12 cellular contexts compared by ENCODE assay signal in the genomic region with DNA sequence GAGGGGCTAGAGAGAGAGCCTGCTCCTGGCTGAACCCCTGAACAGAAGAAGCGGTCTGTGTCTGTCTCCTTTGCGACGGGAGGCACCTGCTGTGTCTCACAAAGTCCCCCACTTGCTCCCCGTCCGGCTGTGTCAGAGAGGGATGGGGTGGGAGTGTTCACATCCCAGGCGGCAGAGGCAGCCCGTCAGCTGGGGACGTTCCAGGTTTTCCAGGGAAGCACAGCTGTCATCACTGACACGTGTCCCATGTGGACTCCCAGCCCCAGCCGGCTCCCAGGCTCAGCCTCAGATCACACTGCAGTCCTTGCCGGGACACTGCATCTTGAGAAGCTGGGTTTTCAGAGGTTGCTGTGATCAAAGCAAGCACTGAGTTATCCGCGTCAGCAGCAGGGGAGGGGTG. TPM values are rescaled to one million over a fixed set of nuclear protein-coding genes. Genes with fewer than 3 reads are reported as not detected.
A peak's percentile ranks its signal among the peaks of the same experiment; 100 is the strongest.
DNase-seq lines count a peak whose midpoint lies in the region; ATAC-seq and TF ChIP-seq lines count a peak whose summit lies in the region.
"Had no signal": no experiment of that assay in that cellular context is flagged by ENCODE, and none has a peak within 500 bp of the region (broad histone marks: within the 10 kb centered on the region; RNA-seq: fewer than 3 reads in every experiment).

No MANE protein-coding gene starts in this region.

- TF ChIP-seq CTCF in fibroblast of villous mesenchyme (IDR thresholded peaks at IDR 0.05; ENCODE audit: insufficient read depth, low read depth, low read length) (no peak), spleen (IDR thresholded peaks at IDR 0.05 in 8 of 11, conservative IDR thresholded peaks at IDR 0.05 in 3 of 11) (no peak)

- H3K27ac Mint-ChIP-seq in activated CD4-positive, alpha-beta T cell treated with anti-CD3 and anti-CD28 coated beads, Interleukin-2, amount 10 ng/mL, durations not matched to agents 24 days and 14 days: no peak overlapping the region

- H3K27me3 Mint-ChIP-seq in activated CD4-positive, alpha-beta T cell treated with anti-CD3 and anti-CD28 coated beads, Interleukin-2, amount 10 ng/mL, durations not matched to agents 24 days and 14 days: no peaks in the 10 kb centered on the region

- H3K4me1 ChIP-seq in SJSA1 (replicated peaks) (peaks cover 13% of the 10 kb centered on the region), spleen (peaks cover 15 to 42% (median 29%) of the 10 kb centered on the region in 6 donors)

- no peaks in the 10 kb centered on the region for H3K9me3 Mint-ChIP-seq in activated CD4-positive, alpha-beta T cell treated with anti-CD3 and anti-CD28 coated beads, Interleukin-2, amount 10 ng/mL, durations not matched to agents 24 days and 14 days

- DNase-seq in activated CD4-positive, alpha-beta T cell treated with anti-CD3 and anti-CD28 coated beads, Interleukin-2, amount 10 ng/mL, durations not matched to agents 24 days and 14 days: no peak
- DNase-seq in activated CD4-positive, alpha-beta T cell treated with anti-CD3 and anti-CD28 coated beads, Interleukin-2, amount 50 U/mL, for 1 hour: no peak
- DNase-seq in SJSA1 (ENCODE audit: low read depth in 1 of 2, low spot score in 2 of 2) (no peak), fibroblast of villous mesenchyme (ENCODE audit: low read depth) (peak; percentile 21), spleen (peak; percentile 76), NCI-H2196 (lab: John Stamatoyannopoulos, UW; ENCODE audit: unreplicated experiment) (no peak)
- DNase-seq: AML-193; nucleus accumbens; stimulated activated naive CD4-positive, alpha-beta T cell had no signal

- H3K4me3 Mint-ChIP-seq in activated CD4-positive, alpha-beta T cell treated with anti-CD3 and anti-CD28 coated beads, Interleukin-2, amount 10 ng/mL, durations not matched to agents 24 days and 14 days: peak overlapping the region; percentile 88

- H3K36me3 ChIP-seq in SJSA1 (peaks cover 53% of the 10 kb centered on the region), spleen (peaks cover 0 to 55% (median 49%) of the 10 kb centered on the region in 6 donors)

- no peak overlapping the region for H3K27ac ChIP-seq in SJSA1
- H3K27ac ChIP-seq in spleen: no peak overlapping the region

- peak overlapping the region; percentile 66; the same call in 1 of the 2 replicates for H3K4me3 ChIP-seq in SJSA1
- H3K4me3 ChIP-seq in fibroblast of villous mesenchyme (ENCODE audit: low read depth, low read length): peak overlapping the region; percentile 83
- peak overlapping the region in 2 of 8 donors; percentile 58 to 93 for H3K4me3 ChIP-seq in spleen

- TF ChIP-seq POLR2A in spleen (IDR thresholded peaks at IDR 0.05): no peak

- H3K36me3 Mint-ChIP-seq in activated CD4-positive, alpha-beta T cell treated with anti-CD3 and anti-CD28 coated beads, Interleukin-2, amount 10 ng/mL, durations not matched to agents 24 days and 14 days (ENCODE audit: low read depth): peaks cover 13% of the 10 kb centered on the region

- ATAC-seq in HG03439 (IDR thresholded peaks at IDR 0.05; ENCODE audit: unreplicated experiment) (no peak), HG03280 (IDR thresholded peaks at IDR 0.05; ENCODE audit: unreplicated experiment) (no peak)

- H3K9me3 ChIP-seq in SJSA1 (replicated peaks): 0 out of 2 replicates have a peak, but pooled peaks cover 2% of the 10 kb centered on the region
- no peaks in the 10 kb centered on the region for H3K9me3 ChIP-seq in spleen

- H3K27me3 ChIP-seq in SJSA1 (replicated peaks): no peaks in the 10 kb centered on the region
- H3K27me3 ChIP-seq in spleen (replicated peaks in 1 of 7): no peaks in the 10 kb centered on the region

- H3K4me1 Mint-ChIP-seq in activated CD4-positive, alpha-beta T cell treated with anti-CD3 and anti-CD28 coated beads, Interleukin-2, amount 10 ng/mL, durations not matched to agents 24 days and 14 days: peaks cover 10% of the 10 kb centered on the region

- 81 to 94% (median 91%) methylated on average over 12 to 13 of the region's 13 CpGs for WGBS in spleen, 5 donors

- intact Hi-C loops in activated CD4-positive, alpha-beta T cell treated with anti-CD3 and anti-CD28 coated beads, Interleukin-2, amount 10 ng/mL, durations not matched to agents 24 days and 14 days (cut with micrococcal nuclease): no loop called here
- intact Hi-C loops in spleen (cut with DNase I; ENCODE audit: low total_unique reads): no loop called here

RNA-seq across cellular contexts. Expression of a gene that starts 1.6 kb away (rescaled TPM):
- 91.4 and 101 TPM in 2 replicates for total RNA-seq in activated CD4-positive, alpha-beta T cell treated with anti-CD3 and anti-CD28 coated beads, Interleukin-2, amount 10 ng/mL, durations not matched to agents 24 days and 14 days
- 19.7 and 21.9 TPM in 2 replicates for total RNA-seq in SJSA1 (2014; rRNA removed; shearing (Covaris generic))
- 21.6 and 22.2 TPM in 2 replicates for total RNA-seq in fibroblast of villous mesenchyme
- total RNA-seq in spleen: 10 to 100 TPM; 28.5 to 64.2 (median 44.0) TPM
- polyA plus RNA-seq in spleen: 100 to 1,000 TPM in 1 of 3 donors, 10 to 100 TPM in 2; 60.3 to 110 (median 83.5) TPM

RNA-seq across cellular contexts. Expression of a gene that starts 6.0 kb away (rescaled TPM):
- total RNA-seq in activated CD4-positive, alpha-beta T cell treated with anti-CD3 and anti-CD28 coated beads, Interleukin-2, amount 10 ng/mL, durations not matched to agents 24 days and 14 days: not detected in 2 replicates
- total RNA-seq in SJSA1 (2014; rRNA removed; shearing (Covaris generic)): not detected in 2 replicates
- total RNA-seq in fibroblast of villous mesenchyme: 0.32 and 0.43 TPM in 2 replicates
- under 1 TPM in 5 of 7 donors, not detected in 2; 0.23 to 0.85 (median 0.60) TPM for total RNA-seq in spleen
- polyA plus RNA-seq in spleen: under 1 TPM in 2 of 3 donors, not detected in 1; 0.03 to 0.19 TPM
- polyA plus RNA-seq: esophagus had no signal

RNA-seq across cellular contexts. Expression of a gene that starts 19.9 kb away (rescaled TPM):
- total RNA-seq in activated CD4-positive, alpha-beta T cell treated with anti-CD3 and anti-CD28 coated beads, Interleukin-2, amount 10 ng/mL, durations not matched to agents 24 days and 14 days: 56.5 and 58.0 TPM in 2 replicates
- total RNA-seq in SJSA1 (2014; rRNA removed; shearing (Covaris generic)): 19.8 and 26.6 TPM in 2 replicates
- 85.1 and 159 TPM in 2 replicates for total RNA-seq in fibroblast of villous mesenchyme
- total RNA-seq in spleen: 100 to 1,000 TPM in 6 of 7 donors, 10 to 100 TPM in 1; 76.5 to 146 (median 127) TPM
- 100 to 1,000 TPM in 1 of 3 donors, 10 to 100 TPM in 2; 43.2 to 117 (median 59.6) TPM for polyA plus RNA-seq in spleen

RNA-seq across cellular contexts. Expression of a gene that starts 38.8 kb away (rescaled TPM):
- total RNA-seq in activated CD4-positive, alpha-beta T cell treated with anti-CD3 and anti-CD28 coated beads, Interleukin-2, amount 10 ng/mL, durations not matched to agents 24 days and 14 days: 19.9 and 20.8 TPM in 2 replicates
- total RNA-seq in SJSA1 (2014; rRNA removed; shearing (Covaris generic)): 0.29 and 0.91 TPM in 2 replicates
- 22.5 and 36.1 TPM in 2 replicates for total RNA-seq in fibroblast of villous mesenchyme
- total RNA-seq in spleen: 10 to 100 TPM; 12.6 to 47.1 (median 26.9) TPM
- polyA plus RNA-seq in spleen: 10 to 100 TPM; 10.1 to 21.0 (median 13.6) TPM

RNA-seq across cellular contexts. Expression of a gene that starts 50.4 kb away (rescaled TPM):
- 1.3 and 2.3 TPM in 2 replicates for total RNA-seq in activated CD4-positive, alpha-beta T cell treated with anti-CD3 and anti-CD28 coated beads, Interleukin-2, amount 10 ng/mL, durations not matched to agents 24 days and 14 days
- total RNA-seq in SJSA1 (2014; rRNA removed; shearing (Covaris generic)): not detected in 2 replicates
- under 0.01 TPM in 2 replicates for total RNA-seq in fibroblast of villous mesenchyme
- 1 to 10 TPM; 1.6 to 6.4 (median 3.8) TPM for total RNA-seq in spleen
- polyA plus RNA-seq in spleen: 10 to 100 TPM in 2 of 3 donors, 1 to 10 TPM in 1; 8.3 to 18.2 (median 10.8) TPM

Comparison
In these comparisons a context has a peak if more than half of its experiments do, and no peak if none do; other contexts are left out.
1. DNase-seq: peak in fibroblast of villous mesenchyme (single experiment) and spleen (single experiment); none in activated CD4-positive, alpha-beta T cell treated with anti-CD3 and anti-CD28 coated beads, Interleukin-2, amount 10 ng/mL, durations not matched to agents 24 days and 14 days (single experiment), activated CD4-positive, alpha-beta T cell treated with anti-CD3 and anti-CD28 coated beads, Interleukin-2, amount 50 U/mL, for 1 hour (single experiment), SJSA1 (0 of 2) and NCI-H2196 (single experiment).